ENCODE assay signal across 12 cellular contexts in genomic region chr6:107932580-107932979, GRCh38. TPM values are rescaled to one million over a fixed set of nuclear protein-coding genes. Genes with fewer than 3 reads are reported as not detected.
DNase-seq lines count a peak whose midpoint lies in the region; ATAC-seq and TF ChIP-seq lines count a peak whose summit lies in the region.
"Had no signal": no experiment of that assay in that cellular context is flagged by ENCODE, and none has a peak within 500 bp of the region (broad histone marks: within the 10 kb centered on the region; RNA-seq: fewer than 3 reads in every experiment).

No MANE protein-coding gene starts in this region.

- no peak for DNase-seq in activated T-cell treated with anti-CD3 and anti-CD28 coated beads, Interleukin-2, amount 50 U/mL, for 72 hours
- no peak for DNase-seq in activated T-cell treated with anti-CD3 and anti-CD28 coated beads, Interleukin-2, amount 50 U/mL, for 4 hours
- no peak for DNase-seq in effector memory CD8-positive, alpha-beta T cell
- no peak for DNase-seq in stimulated activated effector memory CD8-positive, alpha-beta T cell treated with anti-CD3 and anti-CD28 coated beads, Interleukin-12 subunit alpha, Interleukin-12 subunit beta, amount 100 ng/mL, for 72 hours (ENCODE audit: low spot score in 2 of 2)
- DNase-seq in midbrain (lab: John Stamatoyannopoulos, UW): no peak
- DNase-seq: 8988T; CD4-positive, alpha-beta memory T cell; H9 had no signal

- peaks cover under 1% of the 10 kb centered on the region; the same call in 1 of the 2 replicates for H3K4me1 ChIP-seq in HEK293 (ENCODE audit: control insufficient read depth, insufficient read depth, low read length)
- H3K4me1 ChIP-seq: BLaER1 had no signal

- no peaks in the 10 kb centered on the region for H3K27me3 Mint-ChIP-seq in activated T-cell treated with anti-CD3 and anti-CD28 coated beads, Interleukin-2, amount 50 U/mL, for 72 hours (ENCODE audit: low read depth)
- H3K27me3 Mint-ChIP-seq in activated T-cell treated with anti-CD3 and anti-CD28 coated beads, Interleukin-2, amount 50 U/mL, for 4 hours (ENCODE audit: low read depth): no peaks in the 10 kb centered on the region
- no peaks in the 10 kb centered on the region for H3K27me3 Mint-ChIP-seq in effector memory CD8-positive, alpha-beta T cell
- H3K27me3 Mint-ChIP-seq: CD4-positive, alpha-beta memory T cell had no signal

- H3K27ac Mint-ChIP-seq in activated T-cell treated with anti-CD3 and anti-CD28 coated beads, Interleukin-2, amount 50 U/mL, for 72 hours: peak overlapping the region; percentile 18
- H3K27ac Mint-ChIP-seq in effector memory CD8-positive, alpha-beta T cell: peak overlapping the region; percentile 19 to 47
- peak overlapping the region; percentile 53 for H3K27ac Mint-ChIP-seq in stimulated activated effector memory CD8-positive, alpha-beta T cell treated with anti-CD3 and anti-CD28 coated beads, Interleukin-12 subunit alpha, Interleukin-12 subunit beta, amount 100 ng/mL, for 72 hours
- H3K27ac Mint-ChIP-seq: H9 had no signal

- H3K4me3 Mint-ChIP-seq in activated T-cell treated with anti-CD3 and anti-CD28 coated beads, Interleukin-2, amount 50 U/mL, for 72 hours: no peak overlapping the region
- H3K4me3 Mint-ChIP-seq in activated T-cell treated with anti-CD3 and anti-CD28 coated beads, Interleukin-2, amount 50 U/mL, for 4 hours: no peak overlapping the region
- no peak overlapping the region for H3K4me3 Mint-ChIP-seq in effector memory CD8-positive, alpha-beta T cell
- no peak overlapping the region for H3K4me3 Mint-ChIP-seq in stimulated activated effector memory CD8-positive, alpha-beta T cell treated with anti-CD3 and anti-CD28 coated beads, Interleukin-12 subunit alpha, Interleukin-12 subunit beta, amount 100 ng/mL, for 72 hours
- H3K4me3 Mint-ChIP-seq: CD14-positive monocyte, H9 had no signal

- peaks cover 0 to 11% of the 10 kb centered on the region in 2 experiments; a peak in 2 of 3 replicates for H3K36me3 ChIP-seq in HEK293 (ENCODE audit: control insufficient read depth in 2 of 2, insufficient read depth in 1 of 2, low read length in 2 of 2)

- H3K4me1 Mint-ChIP-seq in activated T-cell treated with anti-CD3 and anti-CD28 coated beads, Interleukin-2, amount 50 U/mL, for 72 hours (ENCODE audit: low read depth): peaks cover 4% of the 10 kb centered on the region
- peaks cover 20% of the 10 kb centered on the region for H3K4me1 Mint-ChIP-seq in activated T-cell treated with anti-CD3 and anti-CD28 coated beads, Interleukin-2, amount 50 U/mL, for 4 hours (ENCODE audit: low read depth)
- H3K4me1 Mint-ChIP-seq in effector memory CD8-positive, alpha-beta T cell (ENCODE audit: low read depth in 2 of 2): peaks cover 10 to 26% of the 10 kb centered on the region in 2 donors
- H3K4me1 Mint-ChIP-seq in stimulated activated effector memory CD8-positive, alpha-beta T cell treated with anti-CD3 and anti-CD28 coated beads, Interleukin-12 subunit alpha, Interleukin-12 subunit beta, amount 100 ng/mL, for 72 hours: peaks cover 12% of the 10 kb centered on the region
- H3K4me1 Mint-ChIP-seq: CD14-positive monocyte, H9 had no signal

- no peaks in the 10 kb centered on the region for H3K9me3 ChIP-seq in HEK293 (ENCODE audit: control insufficient read depth, insufficient read depth, low read depth, low read length)

- ATAC-seq in activated T-cell treated with anti-CD3 and anti-CD28 coated beads, Interleukin-2, amount 50 U/mL, for 72 hours (replicated peaks in 1 of 2): no peak
- no peak for ATAC-seq in activated T-cell treated with anti-CD3 and anti-CD28 coated beads, Interleukin-2, amount 50 U/mL, for 4 hours
- ATAC-seq in effector memory CD8-positive, alpha-beta T cell (replicated peaks): no peak
- no peak for ATAC-seq in stimulated activated effector memory CD8-positive, alpha-beta T cell treated with anti-CD3 and anti-CD28 coated beads, Interleukin-12 subunit alpha, Interleukin-12 subunit beta, amount 100 ng/mL, for 72 hours
- no peak for ATAC-seq in GM18505 (IDR thresholded peaks at IDR 0.05; ENCODE audit: unreplicated experiment)

- POLR2A ChIA-PET in HEK293 (lab: Yijun Ruan, JAX): no interaction called here

- peaks cover 12 to 23% of the 10 kb centered on the region in 2 donors for H3K36me3 Mint-ChIP-seq in activated T-cell treated with anti-CD3 and anti-CD28 coated beads, Interleukin-2, amount 50 U/mL, for 72 hours (ENCODE audit: insufficient read depth in 2 of 2)
- H3K36me3 Mint-ChIP-seq in activated T-cell treated with anti-CD3 and anti-CD28 coated beads, Interleukin-2, amount 50 U/mL, for 4 hours (ENCODE audit: insufficient read depth): peaks cover 28% of the 10 kb centered on the region
- peaks cover 9% of the 10 kb centered on the region for H3K36me3 Mint-ChIP-seq in effector memory CD8-positive, alpha-beta T cell (ENCODE audit: insufficient read depth)
- peaks cover 22% of the 10 kb centered on the region for H3K36me3 Mint-ChIP-seq in stimulated activated effector memory CD8-positive, alpha-beta T cell treated with anti-CD3 and anti-CD28 coated beads, Interleukin-12 subunit alpha, Interleukin-12 subunit beta, amount 100 ng/mL, for 72 hours

- CTCF ChIA-PET in HEK293 (lab: Yijun Ruan, JAX): interaction anchor here (1.0 kb wide), 1 partner anchor 84 kb away, joined by 3 read pairs; no protein-coding TSS in a partner anchor

- no peak for TF ChIP-seq POLR2A in GM18505 (IDR thresholded peaks at IDR 0.05; ENCODE audit: borderline replicate concordance, extremely low read depth, insufficient read depth, insufficient read length)

- H3K9me3 Mint-ChIP-seq in activated T-cell treated with anti-CD3 and anti-CD28 coated beads, Interleukin-2, amount 50 U/mL, for 72 hours: peaks cover 0 to 3% of the 10 kb centered on the region in 2 donors
- H3K9me3 Mint-ChIP-seq in activated T-cell treated with anti-CD3 and anti-CD28 coated beads, Interleukin-2, amount 50 U/mL, for 4 hours: peaks cover 6% of the 10 kb centered on the region
- no peaks in the 10 kb centered on the region for H3K9me3 Mint-ChIP-seq in effector memory CD8-positive, alpha-beta T cell
- H3K9me3 Mint-ChIP-seq in stimulated activated effector memory CD8-positive, alpha-beta T cell treated with anti-CD3 and anti-CD28 coated beads, Interleukin-12 subunit alpha, Interleukin-12 subunit beta, amount 100 ng/mL, for 72 hours: no peaks in the 10 kb centered on the region

- no peak for TF ChIP-seq CTCF in HEK293 (tag by site-specific recombination; IDR thresholded peaks at IDR 0.05)

- H3K4me3 ChIP-seq in HEK293 (ENCODE audit: low read depth, low read length): no peak overlapping the region
- H3K4me3 ChIP-seq: BLaER1 had no signal

- no peak overlapping the region for H3K27ac ChIP-seq in HEK293 (ENCODE audit: extremely low read depth, low read depth, low read length)
- H3K27ac ChIP-seq: BLaER1 had no signal

TF ChIP-seq in HEK293, 187 proteins besides CTCF, POLR2A, EP300 and RAD21:
- TF ChIP-seq ZNF626 (tag by site-specific recombination; IDR thresholded peaks at IDR 0.05) (no peak), ZSCAN4 (tag by site-specific recombination; IDR thresholded peaks at IDR 0.05) (no peak), ZNF266 (tag by site-specific recombination; IDR thresholded peaks at IDR 0.05; ENCODE audit: low read depth) (no peak), SETDB1 (IDR thresholded peaks at IDR 0.05; ENCODE audit: insufficient read length, low read length) (peak; percentile 96), AEBP2 (tag by site-specific recombination; IDR thresholded peaks at IDR 0.05; ENCODE audit: borderline replicate concordance) (no peak), ZNF704 (tag by site-specific recombination; IDR thresholded peaks at IDR 0.05) (no peak), ZNF175 (tag by site-specific recombination; IDR thresholded peaks at IDR 0.05) (no peak), ZNF600 (tag by site-specific recombination; IDR thresholded peaks at IDR 0.05) (no peak)
TF ChIP-seq in HEK293: peak in this region for 1.

RNA-seq across cellular contexts. Expression of gene SEC63, which starts 25.4 kb away (rescaled TPM):
- total RNA-seq in activated T-cell treated with anti-CD3 and anti-CD28 coated beads, Interleukin-2, amount 50 U/mL, for 72 hours: 100 to 1,000 TPM in 1 of 2 donors, 10 to 100 TPM in 1; 90.7 to 105 TPM
- total RNA-seq in activated T-cell treated with anti-CD3 and anti-CD28 coated beads, Interleukin-2, amount 50 U/mL, for 4 hours: 10 to 100 TPM; 73.1 to 86.8 (median 81.0) TPM
